ENCODE assay signal across 8 cellular contexts in the genomic region with DNA sequence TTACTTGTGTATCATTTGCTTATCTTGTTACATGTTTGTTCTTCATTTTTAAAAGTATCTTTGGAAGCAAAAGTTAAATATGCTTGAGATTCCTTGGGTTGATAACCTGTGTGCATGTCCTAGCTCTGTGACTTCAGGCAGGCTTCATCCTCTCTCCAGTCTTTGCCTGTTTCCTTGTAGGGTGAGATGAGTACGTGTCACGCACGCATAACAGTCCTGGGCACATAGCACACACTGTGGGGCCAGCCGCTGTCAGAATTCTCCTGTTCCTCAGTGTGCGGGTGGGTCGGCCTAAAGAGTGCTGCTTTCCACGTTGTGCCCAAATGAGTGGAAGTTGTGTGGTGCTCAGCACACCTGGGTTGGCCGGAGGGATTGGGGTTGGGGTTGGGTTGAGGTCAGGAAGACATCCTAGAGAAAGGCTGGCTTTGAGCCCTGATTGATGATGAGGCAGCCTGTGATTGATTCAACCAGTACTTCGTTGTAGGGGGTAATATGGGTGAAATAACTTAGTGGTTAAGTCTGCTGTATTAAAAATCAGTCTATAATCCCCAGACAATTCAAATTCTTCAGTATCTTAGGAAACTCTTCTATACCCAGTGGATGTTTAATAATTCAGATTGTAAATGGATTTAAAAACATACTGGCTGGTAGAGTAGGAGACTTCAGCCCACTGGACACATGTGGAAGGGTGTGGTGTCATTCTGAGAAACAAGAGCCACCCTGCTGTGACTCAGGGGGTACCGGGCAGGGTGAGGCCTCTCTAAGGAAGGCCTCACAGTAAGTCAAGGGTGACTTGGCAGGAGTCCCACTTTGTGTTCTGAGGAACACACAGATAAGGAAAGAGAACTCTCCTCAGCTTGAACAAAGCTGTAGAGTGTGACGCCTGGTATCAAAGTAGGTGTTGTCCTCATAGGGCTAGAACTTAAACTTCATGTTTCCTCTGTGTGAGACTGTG. TPM values are rescaled to one million over a fixed set of nuclear protein-coding genes. Genes with fewer than 3 reads are reported as not detected.
DNase-seq lines count a peak whose midpoint lies in the region; ATAC-seq, FAIRE-seq and TF ChIP-seq lines count a peak whose summit lies in the region.

No MANE protein-coding gene starts in this region.

- ATAC-seq in GM18498 (IDR thresholded peaks at IDR 0.05; ENCODE audit: unreplicated experiment) (peak; percentile 65), HG03565 (IDR thresholded peaks at IDR 0.05; ENCODE audit: unreplicated experiment) (peak; percentile 68), heart right ventricle (peak; percentile 67 to 92 (median 86))

- peaks cover 0 to 89% (median 5%) of the 10 kb centered on the region in 9 donors for H3K36me3 ChIP-seq in heart right ventricle
- peaks cover 7 to 8% of the 10 kb centered on the region in 2 donors for H3K36me3 ChIP-seq in small intestine (ENCODE audit: control insufficient read depth in 2 of 2, insufficient read depth in 2 of 2, low read length in 2 of 2)

- intact Hi-C loops in activated naive CD4-positive, alpha-beta T cell treated with anti-CD3 and anti-CD28 coated beads for 36 hours (cut with micrococcal nuclease): no loop called here
- intact Hi-C loops in heart right ventricle (cut with DNase I): loop anchor here in 1 of 10 donors (2.0 kb wide), 1 partner anchor 16 kb away; no protein-coding TSS in a partner anchor

- DNase-seq in activated naive CD4-positive, alpha-beta T cell treated with anti-CD3 and anti-CD28 coated beads for 36 hours: peak; percentile 56
- peak; percentile 52 to 82 for DNase-seq in heart right ventricle
- peak; percentile 100 for DNase-seq in small intestine
- DNase-seq in UCSD-AML1 (lab: John Stamatoyannopoulos, UW; ENCODE audit: unreplicated experiment): no peak
- no peak for DNase-seq in globus pallidus (ENCODE audit: low spot score)
- DNase-seq in NCI-H526 treated with DMSO at 0.1 percent for 48 hours (lab: John Stamatoyannopoulos, UW): no peak

- TF ChIP-seq CTCF in heart right ventricle (IDR thresholded peaks at IDR 0.05): no peak

- H3K4me3 ChIP-seq in heart right ventricle: no peak overlapping the region
- H3K4me3 ChIP-seq in small intestine (ENCODE audit: low read depth in 1 of 2, low read length in 2 of 2): no peak overlapping the region

- H3K9me3 Mint-ChIP-seq in activated naive CD4-positive, alpha-beta T cell treated with anti-CD3 and anti-CD28 coated beads for 36 hours: no peaks in the 10 kb centered on the region

- 59 to 60% methylated on average over 11 of the region's 11 CpGs for WGBS in heart right ventricle, 2 donors
- 58 to 62% (median 62%) methylated on average over 11 of the region's 11 CpGs for WGBS in small intestine, 3 donors

- H3K27me3 Mint-ChIP-seq in activated naive CD4-positive, alpha-beta T cell treated with anti-CD3 and anti-CD28 coated beads for 36 hours (ENCODE audit: low read depth): no peaks in the 10 kb centered on the region

- H3K4me1 Mint-ChIP-seq in activated naive CD4-positive, alpha-beta T cell treated with anti-CD3 and anti-CD28 coated beads for 36 hours (ENCODE audit: low read depth): peaks cover 53% of the 10 kb centered on the region

- peak overlapping the region; percentile 83 for H3K27ac Mint-ChIP-seq in activated naive CD4-positive, alpha-beta T cell treated with anti-CD3 and anti-CD28 coated beads for 36 hours

- H3K4me1 ChIP-seq in heart right ventricle: peaks cover 14 to 90% (median 64%) of the 10 kb centered on the region in 9 donors
- peaks cover 8 to 11% of the 10 kb centered on the region in 2 donors for H3K4me1 ChIP-seq in small intestine (ENCODE audit: control insufficient read depth in 2 of 2, insufficient read depth in 1 of 2, low read depth in 1 of 2, low read length in 1 of 2)

- peak overlapping the region; percentile 69 to 93 (median 78) for H3K27ac ChIP-seq in heart right ventricle
- peak overlapping the region; percentile 91 to 97 for H3K27ac ChIP-seq in small intestine (ENCODE audit: low read depth in 1 of 2, low read length in 1 of 2)

- H3K9me3 ChIP-seq in heart right ventricle: no peaks in the 10 kb centered on the region
- H3K9me3 ChIP-seq in small intestine (ENCODE audit: control insufficient read depth, low read depth): no peaks in the 10 kb centered on the region

- FAIRE-seq in small intestine (lab: Jason Lieb, UNC): no peak

- CTCF ChIA-PET in activated naive CD4-positive, alpha-beta T cell treated with anti-CD3 and anti-CD28 coated beads for 36 hours (lab: Charles Lee): interaction anchor here (1.4 kb wide), 1 partner anchor 10 kb away, joined by 4 read pairs; no protein-coding TSS in a partner anchor

- H3K27me3 ChIP-seq in heart right ventricle (no peaks in the 10 kb centered on the region), small intestine (ENCODE audit: control insufficient read depth in 2 of 2, insufficient read depth in 2 of 2, low read length in 2 of 2) (no peaks in the 10 kb centered on the region)

- H3K36me3 Mint-ChIP-seq in activated naive CD4-positive, alpha-beta T cell treated with anti-CD3 and anti-CD28 coated beads for 36 hours (ENCODE audit: low read depth): peaks cover 34% of the 10 kb centered on the region

- H3K4me3 Mint-ChIP-seq in activated naive CD4-positive, alpha-beta T cell treated with anti-CD3 and anti-CD28 coated beads for 36 hours: no peak overlapping the region

RNA-seq across cellular contexts. Expression of a gene that starts 18.7 kb away (rescaled TPM):
- 100 to 1,000 TPM; 144 to 145 TPM for total RNA-seq in activated naive CD4-positive, alpha-beta T cell treated with anti-CD3 and anti-CD28 coated beads for 36 hours
- total RNA-seq in heart right ventricle: 100 to 1,000 TPM; 115 to 180 (median 137) TPM
- 100 to 1,000 TPM; 164 to 205 TPM for polyA plus RNA-seq in heart right ventricle
- polyA plus RNA-seq in small intestine: 100 to 1,000 TPM; 236 to 429 (median 339) TPM

RNA-seq across cellular contexts. Expression of a gene that starts 44.2 kb away (rescaled TPM):
- 10 to 100 TPM in 1 of 2 experiments, 1 to 10 TPM in 1; 8.1 to 14.7 TPM for total RNA-seq in activated naive CD4-positive, alpha-beta T cell treated with anti-CD3 and anti-CD28 coated beads for 36 hours
- 10 to 100 TPM; 16.0 to 39.4 (median 19.1) TPM for total RNA-seq in heart right ventricle
- polyA plus RNA-seq in heart right ventricle (10 to 100 TPM; 12.4 to 15.1 TPM), small intestine (1 to 10 TPM; 4.9 to 7.6 (median 6.6) TPM)

RNA-seq across cellular contexts. Expression of a gene that starts 54.8 kb away (rescaled TPM):
- 10 to 100 TPM; 13.1 to 13.6 TPM for total RNA-seq in activated naive CD4-positive, alpha-beta T cell treated with anti-CD3 and anti-CD28 coated beads for 36 hours
- total RNA-seq in heart right ventricle: 10 to 100 TPM in 1 of 10 donors, 1 to 10 TPM in 9; 4.8 to 10.5 (median 5.7) TPM
- polyA plus RNA-seq in heart right ventricle (10 to 100 TPM in 1 of 2 donors, 1 to 10 TPM in 1; 7.3 to 12.9 TPM), small intestine (10 to 100 TPM in 2 of 3 donors, 1 to 10 TPM in 1; 8.8 to 22.4 (median 21.9) TPM)

Comparison
In these comparisons a context has a peak if more than half of its experiments do, and no peak if none do; other contexts are left out.
1. DNase-seq: peak in activated naive CD4-positive, alpha-beta T cell treated with anti-CD3 and anti-CD28 coated beads for 36 hours (single experiment), heart right ventricle (2 of 2) and small intestine (single experiment); none in UCSD-AML1 (single experiment), globus pallidus (single experiment) and NCI-H526 treated with DMSO at 0.1 percent for 48 hours (single experiment).
2. Peak in every context shown above with its lines, with median percentiles within 50 percentile points of each other: ATAC-seq.